In the genomic region with DNA sequence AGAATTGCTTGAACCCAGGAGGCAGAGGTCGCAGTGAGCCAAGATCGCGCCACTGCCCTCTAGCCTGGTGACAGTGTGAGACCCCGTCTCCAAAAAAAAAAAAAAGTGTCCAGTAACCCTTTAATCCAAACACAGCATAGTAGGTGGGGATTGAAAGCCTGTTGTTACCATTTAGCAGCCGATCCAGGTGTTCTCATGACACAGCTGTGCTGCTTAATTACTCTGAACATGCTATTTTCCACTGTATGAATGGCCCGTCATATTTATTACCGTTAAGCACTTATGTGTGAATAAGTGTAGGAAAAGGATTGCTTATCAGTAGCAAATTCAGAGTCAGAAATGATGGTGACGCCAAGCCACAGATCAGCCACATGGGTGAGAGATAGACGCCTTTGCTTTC, we compare ENCODE assay signal across 19 cellular contexts. TPM values are rescaled to one million over a fixed set of nuclear protein-coding genes. Genes with fewer than 3 reads are reported as not detected.
DNase-seq lines count a peak whose midpoint lies in the region; ATAC-seq and TF ChIP-seq lines count a peak whose summit lies in the region.
"Had no signal": no experiment of that assay in that cellular context is flagged by ENCODE, and none has a peak within 500 bp of the region (broad histone marks: within the 10 kb centered on the region; RNA-seq: fewer than 3 reads in every experiment).

No MANE protein-coding gene starts in this region.

- H3K27ac ChIP-seq in BLaER1 (peak overlapping the region; percentile 79), DOHH2 (ENCODE audit: low read depth, low read length) (peak overlapping the region; percentile 73), OCI-LY7 (ENCODE audit: low read depth, low read length, poor library complexity, severe bottlenecking) (peak overlapping the region; percentile 66), left ventricle myocardium inferior (replicated peaks) (no peak overlapping the region), right atrium auricular region (no peak overlapping the region)

- H3K36me3 ChIP-seq in BLaER1, result peaks cover 56% of the 10 kb centered on the region
- H3K36me3 ChIP-seq in DOHH2 (ENCODE audit: control insufficient read depth, low read length), result peaks cover 82% of the 10 kb centered on the region
- H3K36me3 ChIP-seq in OCI-LY7 (ENCODE audit: insufficient read depth, low read length), result peaks cover 77% of the 10 kb centered on the region
- H3K36me3 ChIP-seq in left ventricle myocardium inferior, result peaks cover 62% of the 10 kb centered on the region
- H3K36me3 ChIP-seq in right atrium auricular region, result peaks cover 50% of the 10 kb centered on the region

- DNase-seq in OCI-LY7 (ENCODE audit: low spot score) (peak; percentile 54), memory B cell (ENCODE audit: low spot score in 2 of 2) (no peak), anterior cingulate cortex (lab: John Stamatoyannopoulos, UW) (no peak), left ventricle myocardium inferior (no peak), right atrium auricular region (ENCODE audit: low spot score) (no peak)
- DNase-seq: BE2C, DND-41, IMR-90, NCI-H1417, NCI-H1930, NCI-H510A had no signal

- POLR2A ChIA-PET in OCI-LY7 (lab: Charles Lee), result interaction anchor here (1.0 kb wide), 1 partner anchor 20 kb away, joined by 3 read pairs; no protein-coding TSS in a partner anchor

- peaks cover 52% of the 10 kb centered on the region for H3K4me1 Mint-ChIP-seq in memory B cell

- H3K27me3 Mint-ChIP-seq in memory B cell, result no peaks in the 10 kb centered on the region

- H3K4me1 ChIP-seq in BLaER1, result peaks cover 91% of the 10 kb centered on the region
- H3K4me1 ChIP-seq in DOHH2 (ENCODE audit: control insufficient read depth, low read length), result peaks cover 90% of the 10 kb centered on the region
- H3K4me1 ChIP-seq in OCI-LY7 (ENCODE audit: insufficient read depth, low read length, poor library complexity, severe bottlenecking), result peaks cover 68% of the 10 kb centered on the region
- no peaks in the 10 kb centered on the region for H3K4me1 ChIP-seq in left ventricle myocardium inferior
- H3K4me1 ChIP-seq in right atrium auricular region, result no peaks in the 10 kb centered on the region
- H3K4me1 ChIP-seq: BE2C, HAP-1 had no signal

- H3K79me2 ChIP-seq in DOHH2 (ENCODE audit: control insufficient read depth, low read length) (peaks cover 41% of the 10 kb centered on the region), OCI-LY7 (ENCODE audit: insufficient read depth, low read depth, low read length) (no peaks in the 10 kb centered on the region; the same call in 1 of the 2 replicates)

- H3K4me2 ChIP-seq in BLaER1, result peak overlapping the region; percentile 82
- no peak overlapping the region for H3K4me2 ChIP-seq in DOHH2 (ENCODE audit: low read length)
- peak overlapping the region; percentile 39; the same call in 1 of the 2 replicates for H3K4me2 ChIP-seq in OCI-LY7 (ENCODE audit: low read length)

- H3K4me3 ChIP-seq in BLaER1, result no peak overlapping the region
- no peak overlapping the region for H3K4me3 ChIP-seq in DOHH2 (ENCODE audit: low read length)
- H3K4me3 ChIP-seq in OCI-LY7 (ENCODE audit: low read depth, low read length, poor library complexity, severe bottlenecking), result no peak overlapping the region
- H3K4me3 ChIP-seq in left ventricle myocardium inferior, result no peak overlapping the region
- H3K4me3 ChIP-seq in right atrium auricular region, result no peak overlapping the region
- H3K4me3 ChIP-seq: GM12878, HAP-1, Peyer's patch had no signal

- no peaks in the 10 kb centered on the region for H4K20me1 ChIP-seq in BLaER1
- no peaks in the 10 kb centered on the region for H4K20me1 ChIP-seq in DOHH2 (ENCODE audit: control insufficient read depth, insufficient read depth, low read depth, low read length)
- no peaks in the 10 kb centered on the region for H4K20me1 ChIP-seq in OCI-LY7 (ENCODE audit: insufficient read depth, low read length)

- H3F3A ChIP-seq in DOHH2 (ENCODE audit: control insufficient read depth, insufficient read depth), result peaks cover 55% of the 10 kb centered on the region

- peak overlapping the region; percentile 52 for H3K27ac Mint-ChIP-seq in memory B cell

- ATAC-seq in memory B cell (ENCODE audit: low read depth) (no peak), GM21786 (IDR thresholded peaks at IDR 0.05; ENCODE audit: unreplicated experiment) (no peak)
- ATAC-seq: GM12878, Right ventricle myocardium inferior, SK-N-SH treated with all-trans-retinoic acid at 6 μM for 48 hours had no signal

- H3K9me3 Mint-ChIP-seq in memory B cell, result no peaks in the 10 kb centered on the region

- TF ChIP-seq CTCF in DOHH2 (IDR thresholded peaks at IDR 0.05; ENCODE audit: low read depth, low read length, poor library complexity, severe bottlenecking) (no peak), OCI-LY7 (conservative IDR thresholded peaks at IDR 0.05; ENCODE audit: low read length) (no peak), left ventricle myocardium inferior (IDR thresholded peaks at IDR 0.05; ENCODE audit: borderline replicate concordance) (no peak), right atrium auricular region (IDR thresholded peaks at IDR 0.05) (no peak)

- H3K9ac ChIP-seq in BLaER1, result peak overlapping the region; percentile 63; the same call in 1 of the 2 replicates

- H3K27me3 ChIP-seq in BLaER1 (no peaks in the 10 kb centered on the region), DOHH2 (ENCODE audit: control insufficient read depth, low read length) (no peaks in the 10 kb centered on the region), left ventricle myocardium inferior (ENCODE audit: low read depth) (no peaks in the 10 kb centered on the region), right atrium auricular region (no peaks in the 10 kb centered on the region)
- H3K27me3 ChIP-seq: BE2C, Peyer's patch had no signal

- H3K9me2 ChIP-seq in DOHH2 (replicated peaks; ENCODE audit: control insufficient read depth, low read length) (no peaks in the 10 kb centered on the region), OCI-LY7 (ENCODE audit: insufficient read depth, low read length) (no peaks in the 10 kb centered on the region)

- peaks cover 18% of the 10 kb centered on the region for H3K36me3 Mint-ChIP-seq in memory B cell

- BruUV-seq in OCI-LY7 (replicated peaks; lab: Mats Ljungman, UMichigan), result no TSS peak

- CTCF ChIA-PET in OCI-LY7 (lab: Charles Lee; ENCODE audit: unreplicated experiment), result no interaction called here

- H2AFZ ChIP-seq in OCI-LY7 (ENCODE audit: low read length), result no peak overlapping the region

- no peaks in the 10 kb centered on the region for H3K9me3 ChIP-seq in BLaER1
- no peaks in the 10 kb centered on the region for H3K9me3 ChIP-seq in DOHH2 (ENCODE audit: control insufficient read depth, insufficient read depth, low read length)
- H3K9me3 ChIP-seq in OCI-LY7 (ENCODE audit: low read length), result no peaks in the 10 kb centered on the region
- H3K9me3 ChIP-seq in left ventricle myocardium inferior (replicated peaks), result no peaks in the 10 kb centered on the region
- no peaks in the 10 kb centered on the region for H3K9me3 ChIP-seq in right atrium auricular region
- H3K9me3 ChIP-seq: BE2C, HAP-1, Peyer's patch had no signal

- intact Hi-C loops in OCI-LY7 (cut with micrococcal nuclease; ENCODE audit: unreplicated experiment) (no loop called here), left ventricle myocardium inferior (cut with micrococcal nuclease) (no loop called here)

- H3K4me3 Mint-ChIP-seq in memory B cell, result no peak overlapping the region

RNA-seq across cellular contexts. Expression of a gene that starts 11.7 kb away (rescaled TPM):
- total RNA-seq in OCI-LY7 (2014; rRNA removed; shearing (Covaris generic)), result 130 and 149 TPM in 2 replicates
- total RNA-seq in OCI-LY7 (2022), result 230 and 263 TPM in 2 replicates
- 2.6 TPM for total RNA-seq in left ventricle myocardium inferior
- 10 to 100 TPM in 1 of 2 donors, 1 to 10 TPM in 1; 5.9 to 13.3 TPM for total RNA-seq in right atrium auricular region

RNA-seq across cellular contexts. Expression of a gene that starts 25.5 kb away (rescaled TPM):
- 47.1 and 60.7 TPM in 2 replicates for total RNA-seq in OCI-LY7 (2014; rRNA removed; shearing (Covaris generic))
- total RNA-seq in OCI-LY7 (2022), result 42.5 and 48.2 TPM in 2 replicates
- 11.1 TPM for total RNA-seq in left ventricle myocardium inferior
- total RNA-seq in right atrium auricular region, result 1 to 10 TPM; 9.6 to 9.8 TPM

RNA-seq across cellular contexts. Expression of a gene that starts 43.0 kb away (rescaled TPM):
- total RNA-seq in OCI-LY7 (2014; rRNA removed; shearing (Covaris generic)), result 17.5 and 23.6 TPM in 2 replicates
- total RNA-seq in OCI-LY7 (2022) (12.1 and 13.3 TPM in 2 replicates), left ventricle myocardium inferior (6.0 TPM), right atrium auricular region (10 to 100 TPM; 10.8 to 16.8 TPM)

RNA-seq across cellular contexts. Expression of a gene that starts 43.1 kb away (rescaled TPM):
- total RNA-seq in OCI-LY7 (2014; rRNA removed; shearing (Covaris generic)), result 63.1 and 68.2 TPM in 2 replicates
- total RNA-seq in OCI-LY7 (2022), result 37.7 and 39.1 TPM in 2 replicates
- total RNA-seq in left ventricle myocardium inferior, result 11.2 TPM
- 10 to 100 TPM in 1 of 2 donors, 1 to 10 TPM in 1; 9.8 to 13.7 TPM for total RNA-seq in right atrium auricular region

RNA-seq across cellular contexts. Expression of a gene that starts 57.0 kb away (rescaled TPM):
- total RNA-seq in OCI-LY7 (2014; rRNA removed; shearing (Covaris generic)), result 58.1 and 62.4 TPM in 2 replicates
- 62.9 and 68.6 TPM in 2 replicates for total RNA-seq in OCI-LY7 (2022)
- 55.8 TPM for total RNA-seq in left ventricle myocardium inferior
- 10 to 100 TPM; 19.2 to 34.8 TPM for total RNA-seq in right atrium auricular region

Comparison
In these comparisons a context has a peak if more than half of its experiments do, and no peak if none do; other contexts are left out.
1. H3K27ac ChIP-seq: peak in BLaER1 (single experiment), DOHH2 (single experiment) and OCI-LY7 (single experiment); none in left ventricle myocardium inferior (single experiment) and right atrium auricular region (0 of 2).
2. RNA of a gene that starts 11.7 kb away (total RNA-seq): 130 to 263 TPM in OCI-LY7; 5.9 to 13.3 TPM in right atrium auricular region and 2.6 TPM in left ventricle myocardium inferior (single experiment); every median in the first group is over 4 times any median in the second.